1 cellular context compared by ENCODE assay signal in the genomic region with DNA sequence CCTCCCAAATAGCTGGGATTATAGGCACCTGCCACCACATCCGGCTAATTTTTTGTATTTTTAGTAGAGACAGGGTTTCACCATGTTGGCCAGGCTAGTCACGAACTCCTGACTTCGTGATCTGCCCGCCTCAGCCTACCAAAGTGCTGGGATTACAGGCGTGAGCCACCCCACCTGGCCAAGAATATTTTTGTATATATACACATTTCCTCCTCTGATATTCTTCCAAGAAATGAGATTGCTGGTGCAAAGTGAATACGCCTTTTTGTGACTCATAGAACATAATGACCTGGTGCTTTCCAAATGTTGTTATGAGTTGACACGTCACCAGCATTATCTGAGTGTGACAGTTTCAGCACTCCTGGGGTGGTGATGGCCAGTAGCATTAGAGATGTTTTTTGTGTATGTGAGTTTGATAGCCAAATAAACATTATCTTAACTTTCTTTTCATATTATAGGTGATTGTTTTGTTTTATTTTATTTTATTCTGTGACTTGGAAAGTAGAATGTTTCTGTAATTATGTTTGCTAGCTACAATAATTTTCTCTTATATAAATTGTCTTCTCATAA.
TF ChIP-seq lines count a peak whose summit lies in the region.

No MANE protein-coding gene starts in this region.

TF ChIP-seq in K562, 482 proteins besides CTCF, POLR2A, EP300 and RAD21 (continued from another document and continues in another):
- TF ChIP-seq, protein P1, sequence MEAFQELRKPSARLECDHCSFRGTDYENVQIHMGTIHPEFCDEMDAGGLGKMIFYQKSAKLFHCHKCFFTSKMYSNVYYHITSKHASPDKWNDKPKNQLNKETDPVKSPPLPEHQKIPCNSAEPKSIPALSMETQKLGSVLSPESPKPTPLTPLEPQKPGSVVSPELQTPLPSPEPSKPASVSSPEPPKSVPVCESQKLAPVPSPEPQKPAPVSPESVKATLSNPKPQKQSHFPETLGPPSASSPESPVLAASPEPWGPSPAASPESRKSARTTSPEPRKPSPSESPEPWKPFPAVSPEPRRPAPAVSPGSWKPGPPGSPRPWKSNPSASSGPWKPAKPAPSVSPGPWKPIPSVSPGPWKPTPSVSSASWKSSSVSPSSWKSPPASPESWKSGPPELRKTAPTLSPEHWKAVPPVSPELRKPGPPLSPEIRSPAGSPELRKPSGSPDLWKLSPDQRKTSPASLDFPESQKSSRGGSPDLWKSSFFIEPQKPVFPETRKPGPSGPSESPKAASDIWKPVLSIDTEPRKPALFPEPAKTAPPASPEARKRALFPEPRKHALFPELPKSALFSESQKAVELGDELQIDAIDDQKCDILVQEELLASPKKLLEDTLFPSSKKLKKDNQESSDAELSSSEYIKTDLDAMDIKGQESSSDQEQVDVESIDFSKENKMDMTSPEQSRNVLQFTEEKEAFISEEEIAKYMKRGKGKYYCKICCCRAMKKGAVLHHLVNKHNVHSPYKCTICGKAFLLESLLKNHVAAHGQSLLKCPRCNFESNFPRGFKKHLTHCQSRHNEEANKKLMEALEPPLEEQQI (IDR thresholded peaks at IDR 0.05): peak; percentile 84
- TF ChIP-seq JUNB (CRISPR knock-in tag; conservative IDR thresholded peaks at IDR 0.05) (peak; percentile 97), ILK (tag; IDR thresholded peaks at IDR 0.05; ENCODE audit: borderline replicate concordance, low read depth) (no peak), SPI1 (IDR thresholded peaks at IDR 0.05; ENCODE audit: borderline replicate concordance, low read depth, low read length) (no peak), ZNF644 (tag; IDR thresholded peaks at IDR 0.05; ENCODE audit: low read depth) (no peak), HDAC2 (IDR thresholded peaks at IDR 0.05) (peak; percentile 88), RNF2 (IDR thresholded peaks at IDR 0.05) (peak; percentile 38; the same call in 1 of the 2 replicates), RFX7 (CRISPR knock-in tag; IDR thresholded peaks at IDR 0.05) (no peak)
- TF ChIP-seq, protein P2, sequence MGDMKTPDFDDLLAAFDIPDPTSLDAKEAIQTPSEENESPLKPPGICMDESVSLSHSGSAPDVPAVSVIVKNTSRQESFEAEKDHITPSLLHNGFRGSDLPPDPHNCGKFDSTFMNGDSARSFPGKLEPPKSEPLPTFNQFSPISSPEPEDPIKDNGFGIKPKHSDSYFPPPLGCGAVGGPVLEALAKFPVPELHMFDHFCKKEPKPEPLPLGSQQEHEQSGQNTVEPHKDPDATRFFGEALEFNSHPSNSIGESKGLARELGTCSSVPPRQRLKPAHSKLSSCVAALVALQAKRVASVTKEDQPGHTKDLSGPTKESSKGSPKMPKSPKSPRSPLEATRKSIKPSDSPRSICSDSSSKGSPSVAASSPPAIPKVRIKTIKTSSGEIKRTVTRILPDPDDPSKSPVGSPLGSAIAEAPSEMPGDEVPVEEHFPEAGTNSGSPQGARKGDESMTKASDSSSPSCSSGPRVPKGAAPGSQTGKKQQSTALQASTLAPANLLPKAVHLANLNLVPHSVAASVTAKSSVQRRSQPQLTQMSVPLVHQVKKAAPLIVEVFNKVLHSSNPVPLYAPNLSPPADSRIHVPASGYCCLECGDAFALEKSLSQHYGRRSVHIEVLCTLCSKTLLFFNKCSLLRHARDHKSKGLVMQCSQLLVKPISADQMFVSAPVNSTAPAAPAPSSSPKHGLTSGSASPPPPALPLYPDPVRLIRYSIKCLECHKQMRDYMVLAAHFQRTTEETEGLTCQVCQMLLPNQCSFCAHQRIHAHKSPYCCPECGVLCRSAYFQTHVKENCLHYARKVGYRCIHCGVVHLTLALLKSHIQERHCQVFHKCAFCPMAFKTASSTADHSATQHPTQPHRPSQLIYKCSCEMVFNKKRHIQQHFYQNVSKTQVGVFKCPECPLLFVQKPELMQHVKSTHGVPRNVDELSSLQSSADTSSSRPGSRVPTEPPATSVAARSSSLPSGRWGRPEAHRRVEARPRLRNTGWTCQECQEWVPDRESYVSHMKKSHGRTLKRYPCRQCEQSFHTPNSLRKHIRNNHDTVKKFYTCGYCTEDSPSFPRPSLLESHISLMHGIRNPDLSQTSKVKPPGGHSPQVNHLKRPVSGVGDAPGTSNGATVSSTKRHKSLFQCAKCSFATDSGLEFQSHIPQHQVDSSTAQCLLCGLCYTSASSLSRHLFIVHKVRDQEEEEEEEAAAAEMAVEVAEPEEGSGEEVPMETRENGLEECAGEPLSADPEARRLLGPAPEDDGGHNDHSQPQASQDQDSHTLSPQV (IDR thresholded peaks at IDR 0.05): peak; percentile 86
- TF ChIP-seq, protein P3, sequence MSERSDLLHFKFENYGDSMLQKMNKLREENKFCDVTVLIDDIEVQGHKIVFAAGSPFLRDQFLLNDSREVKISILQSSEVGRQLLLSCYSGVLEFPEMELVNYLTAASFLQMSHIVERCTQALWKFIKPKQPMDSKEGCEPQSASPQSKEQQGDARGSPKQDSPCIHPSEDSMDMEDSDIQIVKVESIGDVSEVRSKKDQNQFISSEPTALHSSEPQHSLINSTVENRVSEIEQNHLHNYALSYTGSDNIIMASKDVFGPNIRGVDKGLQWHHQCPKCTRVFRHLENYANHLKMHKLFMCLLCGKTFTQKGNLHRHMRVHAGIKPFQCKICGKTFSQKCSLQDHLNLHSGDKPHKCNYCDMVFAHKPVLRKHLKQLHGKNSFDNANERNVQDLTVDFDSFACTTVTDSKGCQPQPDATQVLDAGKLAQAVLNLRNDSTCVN (CRISPR knock-in tag; IDR thresholded peaks at IDR 0.05): no peak
- TF ChIP-seq, protein P4, sequence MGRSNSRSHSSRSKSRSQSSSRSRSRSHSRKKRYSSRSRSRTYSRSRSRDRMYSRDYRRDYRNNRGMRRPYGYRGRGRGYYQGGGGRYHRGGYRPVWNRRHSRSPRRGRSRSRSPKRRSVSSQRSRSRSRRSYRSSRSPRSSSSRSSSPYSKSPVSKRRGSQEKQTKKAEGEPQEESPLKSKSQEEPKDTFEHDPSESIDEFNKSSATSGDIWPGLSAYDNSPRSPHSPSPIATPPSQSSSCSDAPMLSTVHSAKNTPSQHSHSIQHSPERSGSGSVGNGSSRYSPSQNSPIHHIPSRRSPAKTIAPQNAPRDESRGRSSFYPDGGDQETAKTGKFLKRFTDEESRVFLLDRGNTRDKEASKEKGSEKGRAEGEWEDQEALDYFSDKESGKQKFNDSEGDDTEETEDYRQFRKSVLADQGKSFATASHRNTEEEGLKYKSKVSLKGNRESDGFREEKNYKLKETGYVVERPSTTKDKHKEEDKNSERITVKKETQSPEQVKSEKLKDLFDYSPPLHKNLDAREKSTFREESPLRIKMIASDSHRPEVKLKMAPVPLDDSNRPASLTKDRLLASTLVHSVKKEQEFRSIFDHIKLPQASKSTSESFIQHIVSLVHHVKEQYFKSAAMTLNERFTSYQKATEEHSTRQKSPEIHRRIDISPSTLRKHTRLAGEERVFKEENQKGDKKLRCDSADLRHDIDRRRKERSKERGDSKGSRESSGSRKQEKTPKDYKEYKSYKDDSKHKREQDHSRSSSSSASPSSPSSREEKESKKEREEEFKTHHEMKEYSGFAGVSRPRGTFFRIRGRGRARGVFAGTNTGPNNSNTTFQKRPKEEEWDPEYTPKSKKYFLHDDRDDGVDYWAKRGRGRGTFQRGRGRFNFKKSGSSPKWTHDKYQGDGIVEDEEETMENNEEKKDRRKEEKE (IDR thresholded peaks at IDR 0.05; ENCODE audit: borderline replicate concordance in 1 of 2, control insufficient read depth in 1 of 2, low read depth in 2 of 2, low read length in 1 of 2): no peak; a peak in 1 of 4 replicates
- TF ChIP-seq, protein P5, sequence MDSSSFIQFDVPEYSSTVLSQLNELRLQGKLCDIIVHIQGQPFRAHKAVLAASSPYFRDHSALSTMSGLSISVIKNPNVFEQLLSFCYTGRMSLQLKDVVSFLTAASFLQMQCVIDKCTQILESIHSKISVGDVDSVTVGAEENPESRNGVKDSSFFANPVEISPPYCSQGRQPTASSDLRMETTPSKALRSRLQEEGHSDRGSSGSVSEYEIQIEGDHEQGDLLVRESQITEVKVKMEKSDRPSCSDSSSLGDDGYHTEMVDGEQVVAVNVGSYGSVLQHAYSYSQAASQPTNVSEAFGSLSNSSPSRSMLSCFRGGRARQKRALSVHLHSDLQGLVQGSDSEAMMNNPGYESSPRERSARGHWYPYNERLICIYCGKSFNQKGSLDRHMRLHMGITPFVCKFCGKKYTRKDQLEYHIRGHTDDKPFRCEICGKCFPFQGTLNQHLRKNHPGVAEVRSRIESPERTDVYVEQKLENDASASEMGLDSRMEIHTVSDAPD (CRISPR knock-in tag; IDR thresholded peaks at IDR 0.05): no peak
- TF ChIP-seq, protein P6, sequence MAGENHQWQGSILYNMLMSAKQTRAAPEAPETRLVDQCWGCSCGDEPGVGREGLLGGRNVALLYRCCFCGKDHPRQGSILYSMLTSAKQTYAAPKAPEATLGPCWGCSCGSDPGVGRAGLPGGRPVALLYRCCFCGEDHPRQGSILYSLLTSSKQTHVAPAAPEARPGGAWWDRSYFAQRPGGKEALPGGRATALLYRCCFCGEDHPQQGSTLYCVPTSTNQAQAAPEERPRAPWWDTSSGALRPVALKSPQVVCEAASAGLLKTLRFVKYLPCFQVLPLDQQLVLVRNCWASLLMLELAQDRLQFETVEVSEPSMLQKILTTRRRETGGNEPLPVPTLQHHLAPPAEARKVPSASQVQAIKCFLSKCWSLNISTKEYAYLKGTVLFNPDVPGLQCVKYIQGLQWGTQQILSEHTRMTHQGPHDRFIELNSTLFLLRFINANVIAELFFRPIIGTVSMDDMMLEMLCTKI (IDR thresholded peaks at IDR 0.05; ENCODE audit: partially characterized antibody): no peak
- TF ChIP-seq, protein P7, sequence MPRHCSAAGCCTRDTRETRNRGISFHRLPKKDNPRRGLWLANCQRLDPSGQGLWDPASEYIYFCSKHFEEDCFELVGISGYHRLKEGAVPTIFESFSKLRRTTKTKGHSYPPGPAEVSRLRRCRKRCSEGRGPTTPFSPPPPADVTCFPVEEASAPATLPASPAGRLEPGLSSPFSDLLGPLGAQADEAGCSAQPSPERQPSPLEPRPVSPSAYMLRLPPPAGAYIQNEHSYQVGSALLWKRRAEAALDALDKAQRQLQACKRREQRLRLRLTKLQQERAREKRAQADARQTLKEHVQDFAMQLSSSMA (CRISPR knock-in tag; IDR thresholded peaks at IDR 0.05): no peak
- TF ChIP-seq, protein P8, sequence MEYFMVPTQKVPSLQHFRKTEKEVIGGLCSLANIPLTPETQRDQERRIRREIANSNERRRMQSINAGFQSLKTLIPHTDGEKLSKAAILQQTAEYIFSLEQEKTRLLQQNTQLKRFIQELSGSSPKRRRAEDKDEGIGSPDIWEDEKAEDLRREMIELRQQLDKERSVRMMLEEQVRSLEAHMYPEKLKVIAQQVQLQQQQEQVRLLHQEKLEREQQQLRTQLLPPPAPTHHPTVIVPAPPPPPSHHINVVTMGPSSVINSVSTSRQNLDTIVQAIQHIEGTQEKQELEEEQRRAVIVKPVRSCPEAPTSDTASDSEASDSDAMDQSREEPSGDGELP (CRISPR knock-in tag; IDR thresholded peaks at IDR 0.05; ENCODE audit: borderline replicate concordance): peak; percentile 43; the same call in 1 of the 2 replicates
- TF ChIP-seq, protein P9, sequence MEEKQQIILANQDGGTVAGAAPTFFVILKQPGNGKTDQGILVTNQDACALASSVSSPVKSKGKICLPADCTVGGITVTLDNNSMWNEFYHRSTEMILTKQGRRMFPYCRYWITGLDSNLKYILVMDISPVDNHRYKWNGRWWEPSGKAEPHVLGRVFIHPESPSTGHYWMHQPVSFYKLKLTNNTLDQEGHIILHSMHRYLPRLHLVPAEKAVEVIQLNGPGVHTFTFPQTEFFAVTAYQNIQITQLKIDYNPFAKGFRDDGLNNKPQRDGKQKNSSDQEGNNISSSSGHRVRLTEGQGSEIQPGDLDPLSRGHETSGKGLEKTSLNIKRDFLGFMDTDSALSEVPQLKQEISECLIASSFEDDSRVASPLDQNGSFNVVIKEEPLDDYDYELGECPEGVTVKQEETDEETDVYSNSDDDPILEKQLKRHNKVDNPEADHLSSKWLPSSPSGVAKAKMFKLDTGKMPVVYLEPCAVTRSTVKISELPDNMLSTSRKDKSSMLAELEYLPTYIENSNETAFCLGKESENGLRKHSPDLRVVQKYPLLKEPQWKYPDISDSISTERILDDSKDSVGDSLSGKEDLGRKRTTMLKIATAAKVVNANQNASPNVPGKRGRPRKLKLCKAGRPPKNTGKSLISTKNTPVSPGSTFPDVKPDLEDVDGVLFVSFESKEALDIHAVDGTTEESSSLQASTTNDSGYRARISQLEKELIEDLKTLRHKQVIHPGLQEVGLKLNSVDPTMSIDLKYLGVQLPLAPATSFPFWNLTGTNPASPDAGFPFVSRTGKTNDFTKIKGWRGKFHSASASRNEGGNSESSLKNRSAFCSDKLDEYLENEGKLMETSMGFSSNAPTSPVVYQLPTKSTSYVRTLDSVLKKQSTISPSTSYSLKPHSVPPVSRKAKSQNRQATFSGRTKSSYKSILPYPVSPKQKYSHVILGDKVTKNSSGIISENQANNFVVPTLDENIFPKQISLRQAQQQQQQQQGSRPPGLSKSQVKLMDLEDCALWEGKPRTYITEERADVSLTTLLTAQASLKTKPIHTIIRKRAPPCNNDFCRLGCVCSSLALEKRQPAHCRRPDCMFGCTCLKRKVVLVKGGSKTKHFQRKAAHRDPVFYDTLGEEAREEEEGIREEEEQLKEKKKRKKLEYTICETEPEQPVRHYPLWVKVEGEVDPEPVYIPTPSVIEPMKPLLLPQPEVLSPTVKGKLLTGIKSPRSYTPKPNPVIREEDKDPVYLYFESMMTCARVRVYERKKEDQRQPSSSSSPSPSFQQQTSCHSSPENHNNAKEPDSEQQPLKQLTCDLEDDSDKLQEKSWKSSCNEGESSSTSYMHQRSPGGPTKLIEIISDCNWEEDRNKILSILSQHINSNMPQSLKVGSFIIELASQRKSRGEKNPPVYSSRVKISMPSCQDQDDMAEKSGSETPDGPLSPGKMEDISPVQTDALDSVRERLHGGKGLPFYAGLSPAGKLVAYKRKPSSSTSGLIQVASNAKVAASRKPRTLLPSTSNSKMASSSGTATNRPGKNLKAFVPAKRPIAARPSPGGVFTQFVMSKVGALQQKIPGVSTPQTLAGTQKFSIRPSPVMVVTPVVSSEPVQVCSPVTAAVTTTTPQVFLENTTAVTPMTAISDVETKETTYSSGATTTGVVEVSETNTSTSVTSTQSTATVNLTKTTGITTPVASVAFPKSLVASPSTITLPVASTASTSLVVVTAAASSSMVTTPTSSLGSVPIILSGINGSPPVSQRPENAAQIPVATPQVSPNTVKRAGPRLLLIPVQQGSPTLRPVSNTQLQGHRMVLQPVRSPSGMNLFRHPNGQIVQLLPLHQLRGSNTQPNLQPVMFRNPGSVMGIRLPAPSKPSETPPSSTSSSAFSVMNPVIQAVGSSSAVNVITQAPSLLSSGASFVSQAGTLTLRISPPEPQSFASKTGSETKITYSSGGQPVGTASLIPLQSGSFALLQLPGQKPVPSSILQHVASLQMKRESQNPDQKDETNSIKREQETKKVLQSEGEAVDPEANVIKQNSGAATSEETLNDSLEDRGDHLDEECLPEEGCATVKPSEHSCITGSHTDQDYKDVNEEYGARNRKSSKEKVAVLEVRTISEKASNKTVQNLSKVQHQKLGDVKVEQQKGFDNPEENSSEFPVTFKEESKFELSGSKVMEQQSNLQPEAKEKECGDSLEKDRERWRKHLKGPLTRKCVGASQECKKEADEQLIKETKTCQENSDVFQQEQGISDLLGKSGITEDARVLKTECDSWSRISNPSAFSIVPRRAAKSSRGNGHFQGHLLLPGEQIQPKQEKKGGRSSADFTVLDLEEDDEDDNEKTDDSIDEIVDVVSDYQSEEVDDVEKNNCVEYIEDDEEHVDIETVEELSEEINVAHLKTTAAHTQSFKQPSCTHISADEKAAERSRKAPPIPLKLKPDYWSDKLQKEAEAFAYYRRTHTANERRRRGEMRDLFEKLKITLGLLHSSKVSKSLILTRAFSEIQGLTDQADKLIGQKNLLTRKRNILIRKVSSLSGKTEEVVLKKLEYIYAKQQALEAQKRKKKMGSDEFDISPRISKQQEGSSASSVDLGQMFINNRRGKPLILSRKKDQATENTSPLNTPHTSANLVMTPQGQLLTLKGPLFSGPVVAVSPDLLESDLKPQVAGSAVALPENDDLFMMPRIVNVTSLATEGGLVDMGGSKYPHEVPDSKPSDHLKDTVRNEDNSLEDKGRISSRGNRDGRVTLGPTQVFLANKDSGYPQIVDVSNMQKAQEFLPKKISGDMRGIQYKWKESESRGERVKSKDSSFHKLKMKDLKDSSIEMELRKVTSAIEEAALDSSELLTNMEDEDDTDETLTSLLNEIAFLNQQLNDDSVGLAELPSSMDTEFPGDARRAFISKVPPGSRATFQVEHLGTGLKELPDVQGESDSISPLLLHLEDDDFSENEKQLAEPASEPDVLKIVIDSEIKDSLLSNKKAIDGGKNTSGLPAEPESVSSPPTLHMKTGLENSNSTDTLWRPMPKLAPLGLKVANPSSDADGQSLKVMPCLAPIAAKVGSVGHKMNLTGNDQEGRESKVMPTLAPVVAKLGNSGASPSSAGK (IDR thresholded peaks at IDR 0.05): peak; percentile 44; the same call in 1 of the 2 replicates
